In genomic region chr6:158715330-158716311, GRCh38 we compare ENCODE assay signal across 8 cellular contexts.
A peak's percentile ranks its signal among the peaks of the same experiment; 100 is the strongest.
DNase-seq lines count a peak whose midpoint lies in the region; ATAC-seq and TF ChIP-seq lines count a peak whose summit lies in the region.

No MANE protein-coding gene starts in this region.

- H3K36me3 Mint-ChIP-seq in activated CD4-positive, alpha-beta T cell treated with anti-CD3 and anti-CD28 coated beads, Interleukin-2, amount 10 ng/mL, durations not matched to agents 24 days and 14 days (ENCODE audit: low read depth): peaks cover 85% of the 10 kb centered on the region
- H3K36me3 Mint-ChIP-seq in activated naive CD8-positive, alpha-beta T cell treated with anti-CD3 and anti-CD28 coated beads for 36 hours: peaks cover 69% of the 10 kb centered on the region
- peaks cover 100% of the 10 kb centered on the region for H3K36me3 Mint-ChIP-seq in stimulated activated effector memory CD8-positive, alpha-beta T cell treated with anti-CD3 and anti-CD28 coated beads, Interleukin-12 subunit alpha, Interleukin-12 subunit beta, amount 100 ng/mL, for 72 hours
- no peaks in the 10 kb centered on the region for H3K36me3 Mint-ChIP-seq in MCF 10A (ENCODE audit: insufficient read depth, unreplicated experiment)

- peaks cover 59% of the 10 kb centered on the region for H3K4me1 Mint-ChIP-seq in activated CD4-positive, alpha-beta T cell treated with anti-CD3 and anti-CD28 coated beads, Interleukin-2, amount 10 ng/mL, durations not matched to agents 24 days and 14 days
- peaks cover 44% of the 10 kb centered on the region for H3K4me1 Mint-ChIP-seq in activated naive CD8-positive, alpha-beta T cell treated with anti-CD3 and anti-CD28 coated beads for 36 hours
- H3K4me1 Mint-ChIP-seq in stimulated activated effector memory CD8-positive, alpha-beta T cell treated with anti-CD3 and anti-CD28 coated beads, Interleukin-12 subunit alpha, Interleukin-12 subunit beta, amount 100 ng/mL, for 72 hours: peaks cover 82% of the 10 kb centered on the region
- H3K4me1 Mint-ChIP-seq in MCF 10A (ENCODE audit: insufficient read depth, unreplicated experiment): peaks cover 22% of the 10 kb centered on the region

- ATAC-seq in HG03103 (IDR thresholded peaks at IDR 0.05; ENCODE audit: low read depth, unreplicated experiment): peak; percentile 57
- peak; percentile 2 for ATAC-seq in stimulated activated effector memory CD8-positive, alpha-beta T cell treated with anti-CD3 and anti-CD28 coated beads, Interleukin-12 subunit alpha, Interleukin-12 subunit beta, amount 100 ng/mL, for 72 hours

- H3K9me3 Mint-ChIP-seq in activated CD4-positive, alpha-beta T cell treated with anti-CD3 and anti-CD28 coated beads, Interleukin-2, amount 10 ng/mL, durations not matched to agents 24 days and 14 days: no peaks in the 10 kb centered on the region
- no peaks in the 10 kb centered on the region for H3K9me3 Mint-ChIP-seq in activated naive CD8-positive, alpha-beta T cell treated with anti-CD3 and anti-CD28 coated beads for 36 hours
- no peaks in the 10 kb centered on the region for H3K9me3 Mint-ChIP-seq in stimulated activated effector memory CD8-positive, alpha-beta T cell treated with anti-CD3 and anti-CD28 coated beads, Interleukin-12 subunit alpha, Interleukin-12 subunit beta, amount 100 ng/mL, for 72 hours
- H3K9me3 Mint-ChIP-seq in MCF 10A (ENCODE audit: unreplicated experiment): no peaks in the 10 kb centered on the region

- TF ChIP-seq CTCF in MCF 10A (IDR thresholded peaks at IDR 0.05; ENCODE audit: unreplicated experiment): no peak

- BruUV-seq in MCF 10A (replicated peaks; lab: Mats Ljungman, UMichigan): no TSS peak

- H3K27ac Mint-ChIP-seq in activated CD4-positive, alpha-beta T cell treated with anti-CD3 and anti-CD28 coated beads, Interleukin-2, amount 10 ng/mL, durations not matched to agents 24 days and 14 days: peak overlapping the region; percentile 57
- H3K27ac Mint-ChIP-seq in activated naive CD8-positive, alpha-beta T cell treated with anti-CD3 and anti-CD28 coated beads for 36 hours: peak overlapping the region; percentile 23
- peak overlapping the region; percentile 90 for H3K27ac Mint-ChIP-seq in stimulated activated effector memory CD8-positive, alpha-beta T cell treated with anti-CD3 and anti-CD28 coated beads, Interleukin-12 subunit alpha, Interleukin-12 subunit beta, amount 100 ng/mL, for 72 hours
- H3K27ac Mint-ChIP-seq in MCF 10A (ENCODE audit: low read depth, unreplicated experiment): no peak overlapping the region

- no peak for DNase-seq in activated CD4-positive, alpha-beta T cell treated with anti-CD3 and anti-CD28 coated beads, Interleukin-2, amount 10 ng/mL, durations not matched to agents 24 days and 14 days
- DNase-seq in activated CD4-positive, alpha-beta T cell treated with anti-CD3 and anti-CD28 coated beads for 1 hour: no peak
- no peak for DNase-seq in activated naive CD8-positive, alpha-beta T cell treated with anti-CD3 and anti-CD28 coated beads for 36 hours
- no peak for DNase-seq in stimulated activated effector memory CD8-positive, alpha-beta T cell treated with anti-CD3 and anti-CD28 coated beads, Interleukin-12 subunit alpha, Interleukin-12 subunit beta, amount 100 ng/mL, for 72 hours (ENCODE audit: low spot score in 2 of 2)
- DNase-seq in GOT3 (lab: John Stamatoyannopoulos, UW) (no peak), MCF 10A (ENCODE audit: unreplicated experiment) (no peak), NCI-H2107 treated with DMSO at 0.1 percent for 48 hours (lab: John Stamatoyannopoulos, UW; ENCODE audit: unreplicated experiment) (no peak)

- POLR2A ChIA-PET in MCF 10A (lab: Yijun Ruan, JAX): no interaction called here

- H3K4me3 Mint-ChIP-seq in activated CD4-positive, alpha-beta T cell treated with anti-CD3 and anti-CD28 coated beads, Interleukin-2, amount 10 ng/mL, durations not matched to agents 24 days and 14 days: no peak overlapping the region
- no peak overlapping the region for H3K4me3 Mint-ChIP-seq in activated naive CD8-positive, alpha-beta T cell treated with anti-CD3 and anti-CD28 coated beads for 36 hours
- H3K4me3 Mint-ChIP-seq in stimulated activated effector memory CD8-positive, alpha-beta T cell treated with anti-CD3 and anti-CD28 coated beads, Interleukin-12 subunit alpha, Interleukin-12 subunit beta, amount 100 ng/mL, for 72 hours: peak overlapping the region; percentile 40
- no peak overlapping the region for H3K4me3 Mint-ChIP-seq in MCF 10A (ENCODE audit: unreplicated experiment)

- CTCF ChIA-PET in MCF 10A (lab: Yijun Ruan, JAX): interaction anchor here (0.6 to 1.3 kb wide), 3 partner anchors 9 to 108 kb away, joined by 3 to 5 read pairs (median 3); no protein-coding TSS in a partner anchor

- intact Hi-C loops in activated CD4-positive, alpha-beta T cell treated with anti-CD3 and anti-CD28 coated beads, Interleukin-2, amount 10 ng/mL, durations not matched to agents 24 days and 14 days (cut with micrococcal nuclease): no loop called here
- intact Hi-C loops in MCF 10A (cut with micrococcal nuclease): no loop called here

- H3K27me3 Mint-ChIP-seq in activated CD4-positive, alpha-beta T cell treated with anti-CD3 and anti-CD28 coated beads, Interleukin-2, amount 10 ng/mL, durations not matched to agents 24 days and 14 days: no peaks in the 10 kb centered on the region
- H3K27me3 Mint-ChIP-seq in activated naive CD8-positive, alpha-beta T cell treated with anti-CD3 and anti-CD28 coated beads for 36 hours: no peaks in the 10 kb centered on the region
- no peaks in the 10 kb centered on the region for H3K27me3 Mint-ChIP-seq in MCF 10A (ENCODE audit: insufficient read depth, unreplicated experiment)
